Comparison of ENCODE assay signal across 13 cellular contexts in genomic region chr15:72967836-72968530, GRCh38.
"Had no signal": no experiment of that assay in that cellular context is flagged by ENCODE, and none has a peak within 500 bp of the region (broad histone marks: within the 10 kb centered on the region; RNA-seq: fewer than 3 reads in every experiment).

No MANE protein-coding gene starts in this region.

- ATAC-seq: activated CD8-positive, alpha-beta T cell treated with anti-CD3 and anti-CD28 coated beads, Interleukin-2, amount 10 ng/mL, durations not matched to agents 7 days and 5 days; gastroesophageal sphincter; lower lobe of right lung; stimulated activated effector memory CD8-positive, alpha-beta T cell treated with anti-CD3 and anti-CD28 coated beads, Interleukin-12 subunit alpha, Interleukin-12 subunit beta, amount 100 ng/mL, for 72 hours; WTC11 had no signal

- H3K4me3 Mint-ChIP-seq: activated CD8-positive, alpha-beta T cell treated with anti-CD3 and anti-CD28 coated beads, Interleukin-2, amount 10 ng/mL, durations not matched to agents 7 days and 5 days; activated T-helper 1 cell treated with anti-CD3 and anti-CD28 coated beads, Interleukin-12 subunit alpha, Interleukin-12 subunit beta, Interleukin-2, Interleukin-4 antibody, amounts not matched to agents 30 ng/mL and 10 ng/mL and 1 ng/mL, durations not matched to agents 14 hours and 24 hours and 36 hours; neural progenitor cell; stimulated activated effector memory CD8-positive, alpha-beta T cell treated with anti-CD3 and anti-CD28 coated beads, Interleukin-12 subunit alpha, Interleukin-12 subunit beta, amount 100 ng/mL, for 72 hours; WTC11 had no signal

- H3K36me3 Mint-ChIP-seq: neural progenitor cell; stimulated activated effector memory CD8-positive, alpha-beta T cell treated with anti-CD3 and anti-CD28 coated beads, Interleukin-12 subunit alpha, Interleukin-12 subunit beta, amount 100 ng/mL, for 72 hours had no signal

- H3K27ac Mint-ChIP-seq: activated CD8-positive, alpha-beta T cell treated with anti-CD3 and anti-CD28 coated beads, Interleukin-2, amount 10 ng/mL, durations not matched to agents 7 days and 5 days; activated T-helper 1 cell treated with anti-CD3 and anti-CD28 coated beads, Interleukin-12 subunit alpha, Interleukin-12 subunit beta, Interleukin-2, Interleukin-4 antibody, amounts not matched to agents 30 ng/mL and 10 ng/mL and 1 ng/mL, durations not matched to agents 14 hours and 24 hours and 36 hours; neural progenitor cell; stimulated activated effector memory CD8-positive, alpha-beta T cell treated with anti-CD3 and anti-CD28 coated beads, Interleukin-12 subunit alpha, Interleukin-12 subunit beta, amount 100 ng/mL, for 72 hours; WTC11 had no signal

- H3K9me3 Mint-ChIP-seq: stimulated activated effector memory CD8-positive, alpha-beta T cell treated with anti-CD3 and anti-CD28 coated beads, Interleukin-12 subunit alpha, Interleukin-12 subunit beta, amount 100 ng/mL, for 72 hours had no signal

- DNase-seq: activated CD4-positive, alpha-beta T cell treated with anti-CD3 and anti-CD28 coated beads for 48 hours; activated CD8-positive, alpha-beta memory T cell treated with anti-CD3 and anti-CD28 coated beads, Interleukin-2, amount 50 U/mL, for 48 hours; activated CD8-positive, alpha-beta T cell treated with anti-CD3 and anti-CD28 coated beads, Interleukin-2, amount 10 ng/mL, durations not matched to agents 7 days and 5 days; activated naive CD4-positive, alpha-beta T cell; effector CD4-positive, alpha-beta T cell; hippocampal formation; lower lobe of right lung; T-helper 1 cell had no signal
